29 cellular contexts compared by ENCODE assay signal in the genomic region with DNA sequence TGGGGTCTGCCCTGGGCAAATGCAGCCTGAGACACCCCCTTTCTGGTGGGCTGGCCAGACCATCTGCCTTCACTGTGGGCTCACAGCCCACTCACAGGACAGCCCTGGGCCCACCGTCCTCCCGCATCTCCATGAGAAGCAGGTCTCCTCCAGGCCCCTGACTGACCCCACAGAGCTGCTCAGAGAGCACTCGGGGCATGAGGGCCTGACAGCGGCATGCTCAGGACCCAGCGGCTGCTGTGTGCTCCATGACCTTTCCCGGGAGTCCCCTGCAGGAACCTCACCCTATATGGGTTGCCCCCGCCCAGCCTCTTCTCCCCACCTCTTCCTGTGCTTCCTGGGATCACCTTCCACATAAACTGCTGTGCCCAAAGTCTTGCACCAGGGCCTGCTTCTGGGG.
"Had no signal": no experiment of that assay in that cellular context is flagged by ENCODE, and none has a peak within 500 bp of the region (broad histone marks: within the 10 kb centered on the region; RNA-seq: fewer than 3 reads in every experiment).

No MANE protein-coding gene starts in this region.

- ATAC-seq: activated CD8-positive, alpha-beta T cell treated with anti-CD3 and anti-CD28 coated beads for 36 hours; activated T-cell treated with anti-CD3 and anti-CD28 coated beads, Interleukin-2, amount 50 U/mL, for 72 hours; activated T-helper 17 cell treated with anti-CD3 and anti-CD28 coated beads, Interleukin-2, amount 50 U/mL, for 72 hours; Panc1 had no signal

- H3K36me3 Mint-ChIP-seq: brain had no signal

- H3K27me3 ChIP-seq: adrenal gland, SJSA1 had no signal

- H3K9me3 ChIP-seq: adrenal gland, SJSA1, SK-N-SH had no signal

- H3K9ac ChIP-seq: KMS-11, SK-N-SH had no signal

- H3K36me3 ChIP-seq: adrenal gland, SJSA1 had no signal

- H3K27ac ChIP-seq: adrenal gland, KMS-11, SJSA1 had no signal

- DNase-seq: activated CD4-positive, alpha-beta T cell treated with anti-CD3 and anti-CD28 coated beads, Interleukin-2, amount 10 ng/mL, durations not matched to agents 24 days and 14 days; activated CD4-positive, alpha-beta T cell treated with anti-CD3 and anti-CD28 coated beads, Interleukin-2, amount 50 U/mL, for 4 hours; activated CD8-positive, alpha-beta T cell treated with anti-CD3 and anti-CD28 coated beads for 36 hours; activated effector memory CD4-positive, alpha-beta T cell treated with anti-CD3 and anti-CD28 coated beads, Interleukin-2, amount 50 U/mL, for 16 hours; activated naive CD4-positive, alpha-beta T cell; activated naive CD4-positive, alpha-beta T cell treated with anti-CD3 and anti-CD28 coated beads, Interleukin-2, amount 50 U/mL, for 16 hours; activated T-cell treated with anti-CD3 and anti-CD28 coated beads, Interleukin-2, amount 50 U/mL, for 1 hour; activated T-cell treated with anti-CD3 and anti-CD28 coated beads, Interleukin-2, amount 50 U/mL, for 72 hours; adrenal gland; caudate nucleus; MM.1S; MV-4-11; NCI-H1092; NCI-H1436 treated with DMSO at 0.1 percent for 48 hours; NCI-H1694 treated with DMSO at 0.1 percent for 48 hours; NCI-H2029; NCI-H345; NCI-H524 treated with DMSO at 0.1 percent for 48 hours; SHP77 treated with DMSO at 0.1 percent for 48 hours; SK-N-SH had no signal

- H3K4me3 Mint-ChIP-seq: activated CD4-positive, alpha-beta T cell treated with anti-CD3 and anti-CD28 coated beads, Interleukin-2, amount 10 ng/mL, durations not matched to agents 24 days and 14 days; activated CD8-positive, alpha-beta T cell treated with anti-CD3 and anti-CD28 coated beads for 36 hours; activated T-cell treated with anti-CD3 and anti-CD28 coated beads, Interleukin-2, amount 50 U/mL, for 72 hours; activated T-helper 17 cell treated with anti-CD3 and anti-CD28 coated beads, Interleukin-2, amount 50 U/mL, for 72 hours; brain; T-helper 1 cell treated with Interleukin-12 subunit alpha and Interleukin-12 subunit beta and Interleukin-4 antibody, amounts not matched to agents 30 μg/mL and 1 μg/mL, for 36 hours; T-helper 2 cell treated with Interferon-gamma antibody and Interleukin-4, amounts not matched to agents 5 μg/mL and 100 μg/mL, for 36 hours had no signal

- H3K27me3 Mint-ChIP-seq: activated CD4-positive, alpha-beta T cell treated with anti-CD3 and anti-CD28 coated beads, Interleukin-2, amount 10 ng/mL, durations not matched to agents 24 days and 14 days; activated CD8-positive, alpha-beta T cell treated with anti-CD3 and anti-CD28 coated beads for 36 hours had no signal

- FAIRE-seq: bronchial epithelial cell, TTC549 had no signal

- H3K4me1 Mint-ChIP-seq: activated T-helper 17 cell treated with anti-CD3 and anti-CD28 coated beads, Interleukin-2, amount 50 U/mL, for 72 hours; brain had no signal

- H3K27ac Mint-ChIP-seq: activated CD4-positive, alpha-beta T cell treated with anti-CD3 and anti-CD28 coated beads, Interleukin-2, amount 10 ng/mL, durations not matched to agents 24 days and 14 days; activated CD8-positive, alpha-beta T cell treated with anti-CD3 and anti-CD28 coated beads for 36 hours; activated T-cell treated with anti-CD3 and anti-CD28 coated beads, Interleukin-2, amount 50 U/mL, for 72 hours; activated T-helper 17 cell treated with anti-CD3 and anti-CD28 coated beads, Interleukin-2, amount 50 U/mL, for 72 hours; brain; T-helper 1 cell treated with Interleukin-12 subunit alpha and Interleukin-12 subunit beta and Interleukin-4 antibody, amounts not matched to agents 30 μg/mL and 1 μg/mL, for 36 hours; T-helper 2 cell treated with Interferon-gamma antibody and Interleukin-4, amounts not matched to agents 5 μg/mL and 100 μg/mL, for 36 hours had no signal

- H3K9me3 Mint-ChIP-seq: activated CD4-positive, alpha-beta T cell treated with anti-CD3 and anti-CD28 coated beads, Interleukin-2, amount 10 ng/mL, durations not matched to agents 24 days and 14 days; activated CD8-positive, alpha-beta T cell treated with anti-CD3 and anti-CD28 coated beads for 36 hours; activated T-cell treated with anti-CD3 and anti-CD28 coated beads, Interleukin-2, amount 50 U/mL, for 72 hours; activated T-helper 17 cell treated with anti-CD3 and anti-CD28 coated beads, Interleukin-2, amount 50 U/mL, for 72 hours; T-helper 1 cell treated with Interleukin-12 subunit alpha and Interleukin-12 subunit beta and Interleukin-4 antibody, amounts not matched to agents 30 μg/mL and 1 μg/mL, for 36 hours; T-helper 2 cell treated with Interferon-gamma antibody and Interleukin-4, amounts not matched to agents 5 μg/mL and 100 μg/mL, for 36 hours had no signal

- H3K4me1 ChIP-seq: adrenal gland, SJSA1 had no signal

- H3K4me2 ChIP-seq: KMS-11, SK-N-SH had no signal

- H3K4me3 ChIP-seq: adrenal gland, SJSA1 had no signal
